10 cellular contexts compared by ENCODE assay signal in genomic region chr16:89573826-89574680, GRCh38. TPM values are rescaled to one million over a fixed set of nuclear protein-coding genes. Genes with fewer than 3 reads are reported as not detected.
DNase-seq lines count a peak whose midpoint lies in the region; ATAC-seq and TF ChIP-seq lines count a peak whose summit lies in the region.
"Had no signal": no experiment of that assay in that cellular context is flagged by ENCODE, and none has a peak within 500 bp of the region (broad histone marks: within the 10 kb centered on the region; RNA-seq: fewer than 3 reads in every experiment).

No MANE protein-coding gene starts in this region.

- no peaks in the 10 kb centered on the region for H3K36me3 Mint-ChIP-seq in T-helper 2 cell treated with Interferon-gamma antibody and Interleukin-4, amounts not matched to agents 5 μg/mL and 100 μg/mL, for 36 hours (ENCODE audit: low read depth)
- H3K36me3 Mint-ChIP-seq in endothelial cell (ENCODE audit: low read depth, unreplicated experiment) = no peaks in the 10 kb centered on the region

- peaks cover 17% of the 10 kb centered on the region for H3K27me3 Mint-ChIP-seq in T-helper 2 cell treated with Interferon-gamma antibody and Interleukin-4, amounts not matched to agents 5 μg/mL and 100 μg/mL, for 36 hours (ENCODE audit: low read depth)
- H3K27me3 Mint-ChIP-seq in endothelial cell (ENCODE audit: unreplicated experiment) = peaks cover 12% of the 10 kb centered on the region

- H3K4me1 ChIP-seq in NT2/D1 (ENCODE audit: insufficient read depth, insufficient read length) (peaks cover 28% of the 10 kb centered on the region), rectal smooth muscle tissue (ENCODE audit: control insufficient read depth, insufficient read depth, low read length) (no peaks in the 10 kb centered on the region)

- peak overlapping the region; percentile 32 for H3K4me3 Mint-ChIP-seq in T-helper 2 cell treated with Interferon-gamma antibody and Interleukin-4, amounts not matched to agents 5 μg/mL and 100 μg/mL, for 36 hours
- H3K4me3 Mint-ChIP-seq in endothelial cell (ENCODE audit: unreplicated experiment) = peak overlapping the region; percentile 58

- no peak overlapping the region for H3K27ac Mint-ChIP-seq in T-helper 2 cell treated with Interferon-gamma antibody and Interleukin-4, amounts not matched to agents 5 μg/mL and 100 μg/mL, for 36 hours
- peak overlapping the region; percentile 54 for H3K27ac Mint-ChIP-seq in endothelial cell (ENCODE audit: unreplicated experiment)

- no peak for DNase-seq in T-helper 2 cell treated with Interferon-gamma antibody and Interleukin-4, amounts not matched to agents 5 μg/mL and 100 μg/mL, for 36 hours (ENCODE audit: low spot score)
- DNase-seq in T-helper 2 cell = no peak
- DNase-seq in NT2/D1 (ENCODE audit: low read depth, low spot score) = no peak
- no peak for DNase-seq in endothelial cell (ENCODE audit: low spot score)
- DNase-seq in NCI-H1417 treated with DMSO at 0.1 percent for 48 hours (lab: John Stamatoyannopoulos, UW) = no peak
- DNase-seq in midbrain (lab: John Stamatoyannopoulos, UW) = no peak
- DNase-seq: substantia nigra had no signal

- H3K27me3 ChIP-seq in NT2/D1 (ENCODE audit: insufficient read depth, insufficient read length) (peaks cover 7% of the 10 kb centered on the region), rectal smooth muscle tissue (ENCODE audit: control insufficient read depth, insufficient read depth, low read length) (peaks cover 28% of the 10 kb centered on the region)

- H3K9me3 Mint-ChIP-seq in T-helper 2 cell treated with Interferon-gamma antibody and Interleukin-4, amounts not matched to agents 5 μg/mL and 100 μg/mL, for 36 hours = no peaks in the 10 kb centered on the region
- H3K9me3 Mint-ChIP-seq in endothelial cell (ENCODE audit: unreplicated experiment) = no peaks in the 10 kb centered on the region

- peaks cover 4% of the 10 kb centered on the region for H3K4me1 Mint-ChIP-seq in T-helper 2 cell treated with Interferon-gamma antibody and Interleukin-4, amounts not matched to agents 5 μg/mL and 100 μg/mL, for 36 hours (ENCODE audit: low read depth)
- H3K4me1 Mint-ChIP-seq in endothelial cell (ENCODE audit: unreplicated experiment) = peaks cover 21% of the 10 kb centered on the region

- no peak for TF ChIP-seq CTCF in endothelial cell (IDR thresholded peaks at IDR 0.05; ENCODE audit: unreplicated experiment)

- H3K9ac ChIP-seq in NT2/D1 (ENCODE audit: insufficient read length, low read depth) = peak overlapping the region; percentile 92
- H3K9ac ChIP-seq in rectal smooth muscle tissue (ENCODE audit: low read length) = no peak overlapping the region

- H3K9me3 ChIP-seq in NT2/D1 (ENCODE audit: insufficient read depth, low read length) = no peaks in the 10 kb centered on the region

- no peak for ATAC-seq in HG02759 (IDR thresholded peaks at IDR 0.05; ENCODE audit: unreplicated experiment)

- no peak overlapping the region for H3K27ac ChIP-seq in rectal smooth muscle tissue (ENCODE audit: low read depth, low read length)

- H3K4me3 ChIP-seq in NT2/D1 (ENCODE audit: insufficient read length, low read depth) = peak overlapping the region; percentile 61
- H3K4me3 ChIP-seq in rectal smooth muscle tissue (ENCODE audit: low read length) = peak overlapping the region; percentile 15

- peaks cover 16% of the 10 kb centered on the region for H3K36me3 ChIP-seq in NT2/D1 (ENCODE audit: insufficient read depth, insufficient read length, low read length)
- H3K36me3 ChIP-seq in rectal smooth muscle tissue (ENCODE audit: control insufficient read depth, insufficient read depth, low read length) = no peaks in the 10 kb centered on the region

RNA-seq across cellular contexts. Expression of gene CPNE7, which starts 1.5 kb away (rescaled TPM):
- 5.5 TPM for total RNA-seq in endothelial cell (ENCODE audit: unreplicated experiment)
- total RNA-seq: skeletal muscle tissue had no signal

RNA-seq across cellular contexts. Expression of gene RPL13, which starts 13.6 kb away (rescaled TPM):
- total RNA-seq in endothelial cell (ENCODE audit: unreplicated experiment) = 2,070 TPM

RNA-seq across cellular contexts. Expression of gene DPEP1, which starts 39.4 kb away (rescaled TPM):
- 118 TPM for total RNA-seq in endothelial cell (ENCODE audit: unreplicated experiment)
- total RNA-seq: skeletal muscle tissue had no signal
